1 cellular context compared by ENCODE assay signal in the genomic region with DNA sequence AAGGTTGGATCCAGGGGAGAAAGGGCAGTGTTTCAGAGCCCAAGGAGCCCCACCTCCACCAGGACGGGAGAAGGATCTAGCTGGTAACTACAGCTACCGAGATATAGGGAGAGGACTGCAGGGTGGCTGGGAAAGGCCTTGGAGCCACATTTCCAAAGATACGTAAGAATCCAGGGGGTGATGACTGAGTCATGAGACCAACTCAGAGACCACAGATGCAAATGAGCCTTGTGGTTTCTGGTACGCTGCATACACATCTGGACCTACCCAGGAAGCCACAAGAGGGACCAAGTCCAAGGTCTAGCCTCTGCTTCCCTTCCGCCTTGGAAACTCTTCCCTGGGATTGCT.
TF ChIP-seq lines count a peak whose summit lies in the region.

No MANE protein-coding gene starts in this region.

TF ChIP-seq in SK-N-SH treated with all-trans-retinoic acid at 6 μM for 48 hours, 23 proteins besides CTCF, POLR2A, EP300 and RAD21 (continued from another document):
- TF ChIP-seq CSRNP3 (CRISPR knock-in tag; IDR thresholded peaks at IDR 0.05) (no peak), ISL1 (CRISPR knock-in tag; IDR thresholded peaks at IDR 0.05) (no peak), ZNF70 (CRISPR knock-in tag; IDR thresholded peaks at IDR 0.05) (no peak), PPARA (CRISPR knock-in tag; IDR thresholded peaks at IDR 0.05; ENCODE audit: borderline replicate concordance) (no peak), OSR1 (CRISPR knock-in tag; IDR thresholded peaks at IDR 0.05) (no peak), ZC3H10 (CRISPR knock-in tag; IDR thresholded peaks at IDR 0.05) (no peak)
TF ChIP-seq in SK-N-SH treated with all-trans-retinoic acid at 6 μM for 48 hours: peak in this region for 0.
